2 cellular contexts compared by ENCODE assay signal in the genomic region with DNA sequence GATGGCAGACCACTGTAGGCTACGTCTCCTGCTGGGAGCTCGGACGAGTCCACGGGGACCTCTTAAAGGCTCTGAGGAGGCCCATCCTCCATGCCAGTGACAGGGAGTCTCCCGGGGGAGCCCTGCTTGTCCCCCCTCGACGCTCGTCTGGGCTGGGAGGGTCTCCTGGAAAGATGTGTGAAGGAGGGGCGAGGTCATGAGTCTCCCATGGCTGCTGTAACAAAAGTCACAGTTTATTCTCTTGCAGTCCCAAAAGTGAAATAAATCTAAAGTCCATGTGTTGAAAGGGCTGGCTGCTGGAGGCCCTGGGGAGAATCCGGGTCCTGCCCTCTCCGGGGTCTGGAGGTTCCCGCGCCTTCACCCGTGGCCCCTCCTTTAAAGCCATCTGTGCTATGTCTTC.
TF ChIP-seq lines count a peak whose summit lies in the region.

No MANE protein-coding gene starts in this region.

TF ChIP-seq in HEK293, 187 proteins besides CTCF, POLR2A, EP300 and RAD21:
- no peak for TF ChIP-seq ZNF350 (tag by site-specific recombination; IDR thresholded peaks at IDR 0.05)
- TF ChIP-seq GLIS1 (tag by site-specific recombination; IDR thresholded peaks at IDR 0.05): peak; percentile 58
- TF ChIP-seq ZNF133 (tag by site-specific recombination; IDR thresholded peaks at IDR 0.05): no peak
- TF ChIP-seq BCL11B (tag by site-specific recombination; IDR thresholded peaks at IDR 0.05; ENCODE audit: low read depth): no peak

TF ChIP-seq in H1, 55 proteins besides CTCF, POLR2A, EP300 and RAD21:
- TF ChIP-seq CHD2 (IDR thresholded peaks at IDR 0.05; ENCODE audit: low read length): no peak
